30 cellular contexts compared by ENCODE assay signal in genomic region chr15:33773969-33774368, GRCh38.
"Had no signal": no experiment of that assay in that cellular context is flagged by ENCODE, and none has a peak within 500 bp of the region (broad histone marks: within the 10 kb centered on the region; RNA-seq: fewer than 3 reads in every experiment).

No MANE protein-coding gene starts in this region.

- DNase-seq: naive thymus-derived CD4-positive, alpha-beta T cell; natural killer cell; occipital lobe; ovary; posterior cingulate gyrus; psoas muscle; right cardiac atrium; right lobe of liver; sigmoid colon; small intestine; stimulated activated CD4-positive, alpha-beta T cell treated with anti-CD3 and anti-CD28 coated beads, Interleukin-15, amount 100 ng/mL, for 24 hours; stimulated activated CD4-positive, alpha-beta T cell treated with anti-CD3 and anti-CD28 coated beads, Interleukin-2, amount 100 ng/mL, for 24 hours; stimulated activated CD4-positive, alpha-beta T cell treated with anti-CD3 and anti-CD28 coated beads, Interleukin-2, amount 100 ng/mL, for 48 hours; stimulated activated CD4-positive, alpha-beta T cell treated with anti-CD3 and anti-CD28 coated beads, Interleukin-4, amount 100 ng/mL, for 24 hours; stimulated activated naive B cell treated with anti-CD40 and anti-IgM and Interleukin-4, amounts not matched to agents 10 μg/mL and 1 μg/mL and 100 μg/mL, for 72 hours; stimulated activated naive CD4-positive, alpha-beta T cell treated with Interleukin-2 at 50 U/mL for 16 hours; stomach; thyroid gland; trophoblast cell; upper lobe of left lung had no signal

- H3K36me3 Mint-ChIP-seq: naive thymus-derived CD4-positive, alpha-beta T cell; natural killer cell; stimulated activated effector memory CD8-positive, alpha-beta T cell treated with anti-CD3 and anti-CD28 coated beads, Interleukin-12 subunit alpha, Interleukin-12 subunit beta, amount 100 ng/mL, for 72 hours; stimulated activated naive B cell treated with anti-CD40 and anti-IgM and Interleukin-4, amounts not matched to agents 10 μg/mL and 1 μg/mL and 100 μg/mL, for 72 hours had no signal

- H3K79me2 ChIP-seq: parathyroid adenoma had no signal

- FAIRE-seq: small intestine, urothelium cell line had no signal

- H3K9me3 Mint-ChIP-seq: naive thymus-derived CD4-positive, alpha-beta T cell; natural killer cell; nephron; neural crest cell; stimulated activated effector memory CD8-positive, alpha-beta T cell treated with anti-CD3 and anti-CD28 coated beads, Interleukin-12 subunit alpha, Interleukin-12 subunit beta, amount 100 ng/mL, for 72 hours; stimulated activated naive B cell treated with anti-CD40 and anti-IgM and Interleukin-4, amounts not matched to agents 10 μg/mL and 1 μg/mL and 100 μg/mL, for 72 hours; stimulated activated naive CD8-positive, alpha-beta T cell treated with anti-CD3 and anti-CD28 coated beads, Interleukin-15, Interleukin-2, amounts not matched to agents 100 ng/mL and 50 ng/mL, for 24 hours had no signal

- H2AFZ ChIP-seq: parathyroid adenoma had no signal

- H3K27ac Mint-ChIP-seq: naive thymus-derived CD4-positive, alpha-beta T cell; natural killer cell; nephron; progenitor cell of endocrine pancreas; stimulated activated effector memory CD8-positive, alpha-beta T cell treated with anti-CD3 and anti-CD28 coated beads, Interleukin-12 subunit alpha, Interleukin-12 subunit beta, amount 100 ng/mL, for 72 hours; stimulated activated naive B cell treated with anti-CD40 and anti-IgM and Interleukin-4, amounts not matched to agents 10 μg/mL and 1 μg/mL and 100 μg/mL, for 72 hours; stimulated activated naive CD8-positive, alpha-beta T cell treated with anti-CD3 and anti-CD28 coated beads, Interleukin-15, Interleukin-2, amounts not matched to agents 100 ng/mL and 50 ng/mL, for 24 hours had no signal

- H3K4me3 ChIP-seq: ovary, psoas muscle, right lobe of liver, sigmoid colon, stomach, thoracic aorta, thyroid gland, tibial nerve, upper lobe of left lung, vagina had no signal

- H3K4me3 Mint-ChIP-seq: naive thymus-derived CD4-positive, alpha-beta T cell; natural killer cell; nephron; neural crest cell; stimulated activated effector memory CD8-positive, alpha-beta T cell treated with anti-CD3 and anti-CD28 coated beads, Interleukin-12 subunit alpha, Interleukin-12 subunit beta, amount 100 ng/mL, for 72 hours; stimulated activated naive B cell treated with anti-CD40 and anti-IgM and Interleukin-4, amounts not matched to agents 10 μg/mL and 1 μg/mL and 100 μg/mL, for 72 hours; stimulated activated naive CD8-positive, alpha-beta T cell treated with anti-CD3 and anti-CD28 coated beads, Interleukin-15, Interleukin-2, amounts not matched to agents 100 ng/mL and 50 ng/mL, for 24 hours had no signal

- H3K4me1 Mint-ChIP-seq: naive thymus-derived CD4-positive, alpha-beta T cell; natural killer cell; stimulated activated effector memory CD8-positive, alpha-beta T cell treated with anti-CD3 and anti-CD28 coated beads, Interleukin-12 subunit alpha, Interleukin-12 subunit beta, amount 100 ng/mL, for 72 hours; stimulated activated naive B cell treated with anti-CD40 and anti-IgM and Interleukin-4, amounts not matched to agents 10 μg/mL and 1 μg/mL and 100 μg/mL, for 72 hours had no signal

- H3K27ac ChIP-seq: ovary, parathyroid adenoma, psoas muscle, right lobe of liver, sigmoid colon, stomach, thoracic aorta, thyroid gland, tibial nerve, upper lobe of left lung, vagina had no signal

- H3K4me1 ChIP-seq: parathyroid adenoma, psoas muscle, right lobe of liver, sigmoid colon, stomach, tibial nerve, upper lobe of left lung, vagina had no signal

- H3K9ac ChIP-seq: parathyroid adenoma had no signal

- ATAC-seq: naive thymus-derived CD4-positive, alpha-beta T cell; natural killer cell; psoas muscle; right cardiac atrium; right lobe of liver; stimulated activated effector memory CD8-positive, alpha-beta T cell treated with anti-CD3 and anti-CD28 coated beads, Interleukin-12 subunit alpha, Interleukin-12 subunit beta, amount 100 ng/mL, for 72 hours; stimulated activated naive B cell treated with anti-CD40 and anti-IgM and Interleukin-4, amounts not matched to agents 10 μg/mL and 1 μg/mL and 100 μg/mL, for 72 hours had no signal

- H3K27me3 ChIP-seq: ovary, right lobe of liver, sigmoid colon, stomach, thyroid gland, tibial nerve, upper lobe of left lung, vagina had no signal

- H3K36me3 ChIP-seq: ovary, right lobe of liver, stomach, thoracic aorta, thyroid gland, tibial nerve, upper lobe of left lung, vagina had no signal

- H3K9me3 ChIP-seq: ovary, psoas muscle, right lobe of liver, sigmoid colon, stomach, thoracic aorta, thyroid gland, tibial nerve, upper lobe of left lung, vagina had no signal
